8 cellular contexts compared by ENCODE assay signal in the genomic region with DNA sequence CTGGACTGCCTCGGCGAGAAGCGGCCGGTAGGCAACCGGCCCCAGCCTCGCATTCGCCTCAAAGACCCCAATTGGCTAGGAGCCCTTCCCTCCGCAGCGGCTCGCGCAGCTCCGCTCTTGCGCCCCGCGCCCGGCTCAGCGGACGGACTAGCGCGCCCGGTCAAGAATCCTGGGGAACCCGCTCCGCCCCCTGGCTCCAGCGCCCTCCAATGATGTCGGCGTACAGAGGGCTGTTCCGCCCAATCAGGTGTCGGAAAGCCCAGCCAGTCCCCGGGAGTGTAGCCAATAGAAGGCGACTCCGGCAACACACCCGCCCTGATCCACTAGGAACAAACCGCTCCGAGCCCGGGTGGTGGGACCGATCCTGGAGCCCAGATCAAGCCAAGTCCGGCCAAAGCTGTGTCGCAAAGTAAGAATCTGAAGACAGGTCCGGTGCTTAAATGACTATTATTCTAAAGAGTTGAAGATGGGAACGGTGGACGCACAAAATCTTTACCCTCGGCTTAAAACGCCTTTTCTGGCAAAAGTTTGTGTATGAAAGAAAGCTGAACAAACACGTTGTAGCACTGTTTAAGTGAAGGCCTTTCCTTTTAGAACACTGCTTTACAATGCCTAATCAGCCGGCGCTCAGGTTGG.
A peak's percentile ranks its signal among the peaks of the same experiment; 100 is the strongest.
DNase-seq lines count a peak whose midpoint lies in the region; ATAC-seq and TF ChIP-seq lines count a peak whose summit lies in the region.

No MANE protein-coding gene starts in this region.

- H3K27me3 ChIP-seq in WERI-Rb-1 (ENCODE audit: insufficient read depth, low read depth, severe bottlenecking), result no peaks in the 10 kb centered on the region
- no peaks in the 10 kb centered on the region for H3K27me3 ChIP-seq in testis

- peak overlapping the region in 2 of 3 donors; percentile 31 to 32 for H3K27ac Mint-ChIP-seq in IgD-negative memory B cell
- peak overlapping the region; percentile 96 for H3K27ac Mint-ChIP-seq in mesothelial cell of epicardium

- H3K27ac ChIP-seq in WERI-Rb-1 (peak overlapping the region; percentile 54), testis (peak overlapping the region; percentile 86 to 94)

- no peaks in the 10 kb centered on the region for H3K4me1 ChIP-seq in testis

- H3K36me3 ChIP-seq in WERI-Rb-1 (no peaks in the 10 kb centered on the region), testis (ENCODE audit: low read depth, missing control alignments) (no peaks in the 10 kb centered on the region)

- ATAC-seq in GM21390 (IDR thresholded peaks at IDR 0.05; ENCODE audit: unreplicated experiment) (peak; percentile 99), esophagus mucosa (peak; percentile 99)

- H3K4me3 ChIP-seq in WERI-Rb-1 (ENCODE audit: low read depth, low read length) (peak overlapping the region; percentile 92), testis (peak overlapping the region; percentile 72 to 96)

- H3K4me1 Mint-ChIP-seq in IgD-negative memory B cell (peaks cover 4 to 11% (median 6%) of the 10 kb centered on the region in 3 donors), mesothelial cell of epicardium (peaks cover 26% of the 10 kb centered on the region)

- intact Hi-C loops in testis (cut with DNase I; ENCODE audit: low total_unique reads), result no loop called here

- WGBS in testis, 2 donors, result 4 to 6% methylated on average over 16 to 46 of the region's 46 CpGs

- H3K4me3 Mint-ChIP-seq in IgD-negative memory B cell, result peak overlapping the region; percentile 76 to 96 (median 94)
- peak overlapping the region; percentile 83 for H3K4me3 Mint-ChIP-seq in mesothelial cell of epicardium

- H3K9me3 ChIP-seq in WERI-Rb-1 (ENCODE audit: severe bottlenecking) (no peaks in the 10 kb centered on the region), testis (no peaks in the 10 kb centered on the region)

- peak; percentile 68 for DNase-seq in DMS153 treated with DMSO at 0.1 percent for 48 hours (lab: John Stamatoyannopoulos, UW; ENCODE audit: unreplicated experiment)
- peak; percentile 95 for DNase-seq in WERI-Rb-1
- DNase-seq in mesothelial cell of epicardium (ENCODE audit: low spot score in 2 of 2, unreplicated experiment in 2 of 2), result peak; percentile 84 to 92
- DNase-seq in testis, result peak; percentile 98
- no peak for DNase-seq in MV-4-11 (lab: John Stamatoyannopoulos, UW)

- H3K9me3 Mint-ChIP-seq in IgD-negative memory B cell (peaks cover 0 to 4% (median 0%) of the 10 kb centered on the region in 3 donors), mesothelial cell of epicardium (no peaks in the 10 kb centered on the region)

- TF ChIP-seq CTCF in WERI-Rb-1 (IDR thresholded peaks at IDR 0.05; ENCODE audit: low read depth, low read length) (no peak), mesothelial cell of epicardium (IDR thresholded peaks at IDR 0.05; ENCODE audit: unreplicated experiment) (no peak), testis (IDR thresholded peaks at IDR 0.05) (peak in 1 of 3 experiments; percentile 1)

- H3K36me3 Mint-ChIP-seq in IgD-negative memory B cell, result no peaks in the 10 kb centered on the region
- H3K36me3 Mint-ChIP-seq in mesothelial cell of epicardium, result no peaks in the 10 kb centered on the region

- peaks cover 38% of the 10 kb centered on the region for H3K27me3 Mint-ChIP-seq in IgD-negative memory B cell
- no peaks in the 10 kb centered on the region for H3K27me3 Mint-ChIP-seq in mesothelial cell of epicardium (ENCODE audit: low read depth)

- peak; percentile 47 for TF ChIP-seq POLR2A in testis (IDR thresholded peaks at IDR 0.05)
